ENCODE assay signal across 1 cellular context in genomic region chr5:14450055-14450524, GRCh38.
TF ChIP-seq lines count a peak whose summit lies in the region.

No MANE protein-coding gene starts in this region.

TF ChIP-seq in SK-N-SH, 30 proteins besides CTCF, POLR2A, EP300 and RAD21 (continued from another document):
- TF ChIP-seq ZBTB33 (IDR thresholded peaks at IDR 0.05; ENCODE audit: borderline replicate concordance, low read depth) (no peak), TCF12 (IDR thresholded peaks at IDR 0.05) (peak; percentile 79)
